8 cellular contexts compared by ENCODE assay signal in the genomic region with DNA sequence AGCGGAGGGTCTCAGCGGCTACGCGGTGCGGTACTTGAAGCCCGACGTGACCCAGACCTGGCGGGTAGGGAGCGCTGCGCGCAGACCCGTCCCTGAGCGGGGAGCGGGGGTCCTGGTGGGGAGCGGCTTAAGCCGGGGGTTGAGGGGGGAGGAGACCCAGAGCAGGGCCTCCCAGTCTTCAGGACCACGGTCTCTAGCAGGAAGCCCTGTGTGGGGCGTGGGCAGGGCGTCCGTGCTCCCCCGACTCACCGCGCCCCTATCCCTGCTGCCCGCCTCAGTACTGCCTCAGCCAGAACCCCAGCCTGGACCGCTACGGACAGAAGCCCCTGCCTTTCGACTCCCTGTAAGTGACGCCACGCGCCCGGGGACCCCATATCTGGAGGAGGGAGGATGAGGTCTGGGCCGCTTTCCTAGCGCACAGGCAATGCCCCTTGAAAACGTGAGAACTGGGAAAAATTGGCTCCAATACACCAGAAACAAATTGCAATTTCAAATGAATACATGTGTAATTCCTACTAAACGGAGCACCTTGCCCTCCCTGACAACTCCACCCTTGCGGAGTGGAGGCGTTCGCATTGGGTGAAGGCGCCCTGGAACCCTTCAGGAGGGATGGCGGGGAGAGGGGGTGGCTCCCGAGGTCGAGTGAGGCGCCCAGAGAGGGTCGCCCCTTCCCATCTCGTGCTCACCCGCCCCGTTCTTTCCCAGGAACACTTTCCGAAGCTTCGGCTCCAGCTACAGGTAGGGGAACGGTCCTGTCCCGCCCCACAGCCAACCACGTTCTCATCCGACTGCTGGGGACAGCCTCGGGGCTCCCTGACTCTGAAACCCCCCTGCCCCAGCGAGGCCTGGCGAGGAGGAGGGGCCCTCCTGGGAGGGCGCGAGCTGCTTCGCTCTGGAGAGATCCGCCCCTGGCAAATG. TPM values are rescaled to one million over a fixed set of nuclear protein-coding genes. Genes with fewer than 3 reads are reported as not detected.
A peak's percentile ranks its signal among the peaks of the same experiment; 100 is the strongest.
DNase-seq lines count a peak whose midpoint lies in the region; ATAC-seq, FAIRE-seq and TF ChIP-seq lines count a peak whose summit lies in the region.

No MANE protein-coding gene starts in this region.

- 65% methylated on average over 33 of the region's 60 CpGs for WGBS in A549 (ENCODE audit: missing lambda C conversion rate)
- 25 to 37% methylated on average over 29 to 60 of the region's 60 CpGs for WGBS in body of pancreas, 2 donors
- 18 to 29% methylated on average over 43 to 56 of the region's 60 CpGs for WGBS in lower leg skin, 2 donors

- no peak for TF ChIP-seq RAD21 in A549 (conservative IDR thresholded peaks at IDR 0.05 in 1 of 2, IDR thresholded peaks at IDR 0.05 in 1 of 2)

- CTCF ChIA-PET in A549 (lab: Yijun Ruan, JAX), result interaction anchor here (1.0 to 5.3 kb wide), 3 partner anchors 86 to 385 kb away, joined by 3 to 25 read pairs (median 3); no protein-coding TSS in a partner anchor

- POLR2A ChIA-PET in A549 (lab: Yijun Ruan, JAX), result no interaction called here

- intact Hi-C loops in body of pancreas (cut with DNase I) (no loop called here), lower leg skin (cut with DNase I; ENCODE audit: low total_unique reads) (no loop called here), tibial artery (cut with DNase I; ENCODE audit: low total_unique reads) (no loop called here)

- peak overlapping the region; percentile 96 for H3K4me2 ChIP-seq in A549

- H3K4me1 ChIP-seq in A549 (peaks cover 12% of the 10 kb centered on the region), body of pancreas (peaks cover 9% of the 10 kb centered on the region), tibial artery (peaks cover 0 to 23% (median 14%) of the 10 kb centered on the region in 4 donors)

- TF ChIP-seq CTCF in A549 (IDR thresholded peaks at IDR 0.05) (no peak), body of pancreas (IDR thresholded peaks at IDR 0.05) (no peak), lower leg skin (IDR thresholded peaks at IDR 0.05) (no peak), tibial artery (IDR thresholded peaks at IDR 0.05) (no peak)

- ATAC-seq in A549 (peak; percentile 16 to 57; a peak in 3 of 6 replicates), HG02759 (IDR thresholded peaks at IDR 0.05; ENCODE audit: unreplicated experiment) (peak; percentile 22), body of pancreas (peak; percentile 40), GM18867 (IDR thresholded peaks at IDR 0.05; ENCODE audit: unreplicated experiment) (no peak)

- peak overlapping the region; percentile 54 for H3K4me3 ChIP-seq in A549
- peak overlapping the region; percentile 29 to 35 for H3K4me3 ChIP-seq in body of pancreas
- H3K4me3 ChIP-seq in lower leg skin (ENCODE audit: low read depth, poor library complexity, severe bottlenecking), result peak overlapping the region; percentile 16
- peak overlapping the region; percentile 36 to 54 for H3K4me3 ChIP-seq in tibial artery

- FAIRE-seq in A549 (lab: Jason Lieb, UNC), result no peak

- H3K27me3 ChIP-seq in body of pancreas (no peaks in the 10 kb centered on the region), tibial artery (peaks cover 0 to 27% of the 10 kb centered on the region in 2 donors)

- no peaks in the 10 kb centered on the region for H3K9me3 ChIP-seq in A549
- H3K9me3 ChIP-seq in body of pancreas, result no peaks in the 10 kb centered on the region
- no peaks in the 10 kb centered on the region for H3K9me3 ChIP-seq in tibial artery

- no peak for TF ChIP-seq POLR2A in A549 (IDR thresholded peaks at IDR 0.05; ENCODE audit: low read length)
- TF ChIP-seq POLR2A in body of pancreas (IDR thresholded peaks at IDR 0.05), result no peak
- no peak for TF ChIP-seq POLR2A in lower leg skin (IDR thresholded peaks at IDR 0.05)

- H3K36me3 ChIP-seq in body of pancreas (replicated peaks in 1 of 2; ENCODE audit: insufficient read depth in 1 of 2, low read depth in 2 of 2) (no peaks in the 10 kb centered on the region), tibial artery (no peaks in the 10 kb centered on the region)

- TF ChIP-seq EP300 in A549 (IDR thresholded peaks at IDR 0.05), result no peak

- peak overlapping the region in 1 of 2 experiments; percentile 86; a peak in 3 of 6 replicates for H3K27ac ChIP-seq in A549
- peak overlapping the region in 1 of 4 donors; percentile 27 for H3K27ac ChIP-seq in body of pancreas
- H3K27ac ChIP-seq in tibial artery, result no peak overlapping the region

- DNase-seq in A549 (ENCODE audit: low read depth in 1 of 2, low spot score in 1 of 2) (no peak), body of pancreas (no peak), lower leg skin (ENCODE audit: low spot score in 2 of 2) (no peak), tibial artery (no peak), MV-4-11 (lab: John Stamatoyannopoulos, UW) (no peak), SKM-1 treated with dmso at 0.1 percent for 144 hours (lab: John Stamatoyannopoulos, UW; ENCODE audit: unreplicated experiment) (no peak)

TF ChIP-seq in A549, 52 proteins besides CTCF, POLR2A, EP300 and RAD21 (continues in another document):
- no peak for TF ChIP-seq NFE2L2 (conservative IDR thresholded peaks at IDR 0.05; ENCODE audit: low read length)
- TF ChIP-seq, protein P1, sequence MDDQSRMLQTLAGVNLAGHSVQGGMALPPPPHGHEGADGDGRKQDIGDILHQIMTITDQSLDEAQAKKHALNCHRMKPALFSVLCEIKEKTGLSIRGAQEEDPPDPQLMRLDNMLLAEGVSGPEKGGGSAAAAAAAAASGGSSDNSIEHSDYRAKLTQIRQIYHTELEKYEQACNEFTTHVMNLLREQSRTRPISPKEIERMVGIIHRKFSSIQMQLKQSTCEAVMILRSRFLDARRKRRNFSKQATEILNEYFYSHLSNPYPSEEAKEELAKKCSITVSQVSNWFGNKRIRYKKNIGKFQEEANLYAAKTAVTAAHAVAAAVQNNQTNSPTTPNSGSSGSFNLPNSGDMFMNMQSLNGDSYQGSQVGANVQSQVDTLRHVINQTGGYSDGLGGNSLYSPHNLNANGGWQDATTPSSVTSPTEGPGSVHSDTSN (IDR thresholded peaks at IDR 0.05), result no peak
- no peak for TF ChIP-seq GATA3 (IDR thresholded peaks at IDR 0.05; ENCODE audit: borderline replicate concordance)
- no peak for TF ChIP-seq ZC3H11A (IDR thresholded peaks at IDR 0.05)
- no peak for TF ChIP-seq MAFK (IDR thresholded peaks at IDR 0.05; ENCODE audit: partially characterized antibody)
- no peak for TF ChIP-seq CHD2 (IDR thresholded peaks at IDR 0.05; ENCODE audit: low read length, partially characterized antibody)
- TF ChIP-seq, protein P2, sequence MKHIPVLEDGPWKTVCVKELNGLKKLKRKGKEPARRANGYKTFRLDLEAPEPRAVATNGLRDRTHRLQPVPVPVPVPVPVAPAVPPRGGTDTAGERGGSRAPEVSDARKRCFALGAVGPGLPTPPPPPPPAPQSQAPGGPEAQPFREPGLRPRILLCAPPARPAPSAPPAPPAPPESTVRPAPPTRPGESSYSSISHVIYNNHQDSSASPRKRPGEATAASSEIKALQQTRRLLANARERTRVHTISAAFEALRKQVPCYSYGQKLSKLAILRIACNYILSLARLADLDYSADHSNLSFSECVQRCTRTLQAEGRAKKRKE (CRISPR knock-in tag; IDR thresholded peaks at IDR 0.05; ENCODE audit: low read depth), result no peak
- no peak for TF ChIP-seq NPAS2 (CRISPR knock-in tag; IDR thresholded peaks at IDR 0.05; ENCODE audit: borderline replicate concordance)
- no peak for TF ChIP-seq NR3C1 (IDR thresholded peaks at IDR 0.05)
- TF ChIP-seq RARB (CRISPR knock-in tag; IDR thresholded peaks at IDR 0.05), result no peak
- no peak for TF ChIP-seq HOXB5 (CRISPR knock-in tag; IDR thresholded peaks at IDR 0.05)
- TF ChIP-seq, protein P3, sequence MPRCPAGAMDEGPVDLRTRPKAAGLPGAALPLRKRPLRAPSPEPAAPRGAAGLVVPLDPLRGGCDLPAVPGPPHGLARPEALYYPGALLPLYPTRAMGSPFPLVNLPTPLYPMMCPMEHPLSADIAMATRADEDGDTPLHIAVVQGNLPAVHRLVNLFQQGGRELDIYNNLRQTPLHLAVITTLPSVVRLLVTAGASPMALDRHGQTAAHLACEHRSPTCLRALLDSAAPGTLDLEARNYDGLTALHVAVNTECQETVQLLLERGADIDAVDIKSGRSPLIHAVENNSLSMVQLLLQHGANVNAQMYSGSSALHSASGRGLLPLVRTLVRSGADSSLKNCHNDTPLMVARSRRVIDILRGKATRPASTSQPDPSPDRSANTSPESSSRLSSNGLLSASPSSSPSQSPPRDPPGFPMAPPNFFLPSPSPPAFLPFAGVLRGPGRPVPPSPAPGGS (IDR thresholded peaks at IDR 0.05), result no peak
- TF ChIP-seq RNF2 (IDR thresholded peaks at IDR 0.05; ENCODE audit: borderline replicate concordance, low read depth), result no peak

RNA-seq across cellular contexts. Expression of a gene that starts 14.5 kb away (rescaled TPM):
- polyA plus RNA-seq in A549 (2011; rRNA removed), result 0.12 and 0.39 TPM in 2 replicates
- 0.19 and 0.45 TPM in 2 replicates for polyA plus RNA-seq in A549 (2012; cell fraction: cytosol; rRNA removed)
- 0.11 and 0.29 TPM in 2 replicates for polyA plus RNA-seq in A549 (2012; cell fraction: nucleus; rRNA removed)
- polyA plus RNA-seq in A549 (2017; fragmentation: RNase III; extraction: RNeasy Plus Mini Kit Qiagen cat#74134 plus additional on column Dnase treatment), result 0.15 to 0.23 TPM (median 0.21 TPM) in 3 replicates
- polyA minus RNA-seq in A549 (2011; rRNA and poly(A)+ RNA removed), result 0.10 TPM in 1 of 2 replicates, not detected in the other
- total RNA-seq in body of pancreas, result not detected
- total RNA-seq in lower leg skin, result not detected

RNA-seq across cellular contexts. Expression of a gene that starts 15.0 kb away (rescaled TPM):
- polyA plus RNA-seq in A549 (2011; rRNA removed) (10.8 and 12.0 TPM in 2 replicates), A549 (2017; fragmentation: RNase III; extraction: RNeasy Plus Mini Kit Qiagen cat#74134 plus additional on column Dnase treatment) (11.1 to 11.6 TPM (median 11.3 TPM) in 3 replicates)
- polyA plus RNA-seq in A549 (2012; cell fraction: cytosol; rRNA removed), result 12.6 and 15.6 TPM in 2 replicates
- polyA plus RNA-seq in A549 (2012; cell fraction: nucleus; rRNA removed), result 13.5 and 27.6 TPM in 2 replicates
- polyA minus RNA-seq in A549 (2011; rRNA and poly(A)+ RNA removed), result 11.4 and 13.3 TPM in 2 replicates
- total RNA-seq in body of pancreas (1 to 10 TPM; 3.3 to 4.7 TPM), lower leg skin (10 to 100 TPM in 1 of 4 donors, 1 to 10 TPM in 3; 8.1 to 12.1 (median 8.6) TPM)

RNA-seq across cellular contexts. Expression of a gene that starts 15.7 kb away (rescaled TPM):
- polyA plus RNA-seq in A549 (2011; rRNA removed), result 88.2 and 88.8 TPM in 2 replicates
- polyA plus RNA-seq in A549 (2012; cell fraction: cytosol; rRNA removed), result 170 and 213 TPM in 2 replicates
- polyA plus RNA-seq in A549 (2012; cell fraction: nucleus; rRNA removed), result 84.5 and 103 TPM in 2 replicates
- polyA plus RNA-seq in A549 (2017; fragmentation: RNase III; extraction: RNeasy Plus Mini Kit Qiagen cat#74134 plus additional on column Dnase treatment), result 132 to 143 TPM (median 140 TPM) in 3 replicates
- polyA minus RNA-seq in A549 (2011; rRNA and poly(A)+ RNA removed), result 111 and 129 TPM in 2 replicates
- 10 to 100 TPM; 22.4 to 46.7 TPM for total RNA-seq in body of pancreas
- 10 to 100 TPM; 13.3 to 34.2 (median 23.3) TPM for total RNA-seq in lower leg skin

RNA-seq across cellular contexts. Expression of a gene that starts 40.1 kb away (rescaled TPM):
- polyA plus RNA-seq in A549 (2011; rRNA removed) (4.3 and 5.2 TPM in 2 replicates), A549 (2017; fragmentation: RNase III; extraction: RNeasy Plus Mini Kit Qiagen cat#74134 plus additional on column Dnase treatment) (9.8 to 11.2 TPM (median 10.3 TPM) in 3 replicates)
- 9.0 and 14.5 TPM in 2 replicates for polyA plus RNA-seq in A549 (2012; cell fraction: cytosol; rRNA removed)
- 25.4 and 32.6 TPM in 2 replicates for polyA plus RNA-seq in A549 (2012; cell fraction: nucleus; rRNA removed)
- polyA minus RNA-seq in A549 (2011; rRNA and poly(A)+ RNA removed), result 6.6 TPM in 2 replicates
- total RNA-seq in body of pancreas (10 to 100 TPM; 22.3 to 35.3 TPM), lower leg skin (1 to 10 TPM; 5.2 to 9.1 (median 7.7) TPM)
